Comparison of ENCODE assay signal across 32 cellular contexts in the genomic region with DNA sequence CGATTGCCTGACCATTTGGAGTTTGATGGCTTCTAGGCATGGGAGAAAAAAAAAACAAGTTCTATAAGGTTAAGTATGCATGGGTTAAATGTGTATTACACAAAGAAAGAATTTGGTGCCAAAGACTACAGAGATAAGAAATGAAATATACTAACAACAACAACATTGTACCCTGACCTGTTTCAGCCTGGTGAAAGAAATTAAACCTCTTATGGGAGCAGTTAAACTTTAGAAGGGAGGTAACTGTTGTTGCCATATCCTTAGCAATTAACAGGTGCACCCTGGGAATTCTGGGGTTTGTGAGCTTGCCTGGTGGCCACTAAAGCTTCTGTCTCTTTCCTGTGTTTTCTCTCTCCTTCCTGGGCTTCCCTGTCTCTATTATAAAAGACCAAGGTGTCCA.
"Had no signal": no experiment of that assay in that cellular context is flagged by ENCODE, and none has a peak within 500 bp of the region (broad histone marks: within the 10 kb centered on the region; RNA-seq: fewer than 3 reads in every experiment).

No MANE protein-coding gene starts in this region.

- ATAC-seq: naive thymus-derived CD8-positive, alpha-beta T cell; natural killer cell treated with Interleukin-12 subunit alpha and Interleukin-12 subunit beta and Interleukin-15 and Interleukin-18, amount 100 ng/mL, for 72 hours; psoas muscle; right cardiac atrium; right lobe of liver; stimulated activated memory B cell treated with anti-CD40 and anti-IgM and Interleukin-4, amounts not matched to agents 10 μg/mL and 1 μg/mL and 100 μg/mL, for 72 hours; stimulated activated naive CD8-positive, alpha-beta T cell treated with anti-CD3 and anti-CD28 coated beads, Interleukin-15, amount 100 ng/mL, for 72 hours; stimulated activated naive CD8-positive, alpha-beta T cell treated with anti-CD3 and anti-CD28 coated beads, Interleukin-15, Interleukin-2, amounts not matched to agents 100 U/mL and 50 U/mL, for 24 hours; upper lobe of right lung had no signal

- H3K79me2 ChIP-seq: parathyroid adenoma had no signal

- H3K4me3 Mint-ChIP-seq: naive thymus-derived CD8-positive, alpha-beta T cell; natural killer cell treated with Interleukin-12 subunit alpha and Interleukin-12 subunit beta and Interleukin-15 and Interleukin-18, amount 100 ng/mL, for 72 hours; nephron progenitor cell; neural crest cell; stimulated activated memory B cell treated with anti-CD40 and anti-IgM and Interleukin-4, amounts not matched to agents 10 μg/mL and 1 μg/mL and 100 μg/mL, for 72 hours; stimulated activated naive CD8-positive, alpha-beta T cell treated with anti-CD3 and anti-CD28 coated beads, Interleukin-15, amount 100 ng/mL, for 72 hours; type B pancreatic cell had no signal

- H3K4me1 ChIP-seq: parathyroid adenoma, psoas muscle, right lobe of liver, testis had no signal

- H3K4me1 Mint-ChIP-seq: nephron progenitor cell, neural crest cell had no signal

- H3K9me3 Mint-ChIP-seq: naive thymus-derived CD8-positive, alpha-beta T cell; natural killer cell treated with Interleukin-12 subunit alpha and Interleukin-12 subunit beta and Interleukin-15 and Interleukin-18, amount 100 ng/mL, for 72 hours; nephron progenitor cell; stimulated activated memory B cell treated with anti-CD40 and anti-IgM and Interleukin-4, amounts not matched to agents 10 μg/mL and 1 μg/mL and 100 μg/mL, for 72 hours; stimulated activated naive CD8-positive, alpha-beta T cell treated with anti-CD3 and anti-CD28 coated beads, Interleukin-15, amount 100 ng/mL, for 72 hours; type B pancreatic cell had no signal

- H3K36me3 Mint-ChIP-seq: naive thymus-derived CD8-positive, alpha-beta T cell; natural killer cell treated with Interleukin-12 subunit alpha and Interleukin-12 subunit beta and Interleukin-15 and Interleukin-18, amount 100 ng/mL, for 72 hours; type B pancreatic cell had no signal

- H3K4me3 ChIP-seq: ovary, psoas muscle, right lobe of liver, sigmoid colon, smooth muscle cell, spleen, suprapubic skin, testis, tibial artery, transverse colon, upper lobe of right lung, uterus had no signal

- H3K27me3 Mint-ChIP-seq: naive thymus-derived CD8-positive, alpha-beta T cell; natural killer cell treated with Interleukin-12 subunit alpha and Interleukin-12 subunit beta and Interleukin-15 and Interleukin-18, amount 100 ng/mL, for 72 hours; progenitor cell of endocrine pancreas; stimulated activated memory B cell treated with anti-CD40 and anti-IgM and Interleukin-4, amounts not matched to agents 10 μg/mL and 1 μg/mL and 100 μg/mL, for 72 hours; stimulated activated naive CD8-positive, alpha-beta T cell treated with anti-CD3 and anti-CD28 coated beads, Interleukin-15, amount 100 ng/mL, for 72 hours; type B pancreatic cell had no signal

- DNase-seq: naive thymus-derived CD8-positive, alpha-beta T cell; nephron progenitor cell; occipital lobe; ovary; posterior cingulate gyrus; psoas muscle; right cardiac atrium; right lobe of liver; sigmoid colon; spleen; stimulated activated CD4-positive, alpha-beta T cell treated with anti-CD3 and anti-CD28 coated beads, Interleukin-12 subunit alpha, Interleukin-12 subunit beta, amount 100 ng/mL, for 4 hours; stimulated activated CD4-positive, alpha-beta T cell treated with anti-CD3 and anti-CD28 coated beads, Interleukin-1b, Interleukin-23, amount 100 ng/mL, for 48 hours; stimulated activated CD4-positive, alpha-beta T cell treated with anti-CD3 and anti-CD28 coated beads, Interleukin-4, amount 100 ng/mL, for 1 hour; stimulated activated CD4-positive, alpha-beta T cell treated with anti-CD3 and anti-CD28 coated beads, Interleukin-4, amount 100 ng/mL, for 4 hours; stimulated activated CD8-positive, alpha-beta memory T cell treated with anti-CD3 and anti-CD28 coated beads, Interleukin-4, amount 100 ng/mL, for 48 hours; stimulated activated naive CD4-positive, alpha-beta T cell; stimulated activated naive CD8-positive, alpha-beta T cell treated with anti-CD3 and anti-CD28 coated beads, Interleukin-15, amount 100 ng/mL, for 72 hours; stimulated activated naive CD8-positive, alpha-beta T cell treated with anti-CD3 and anti-CD28 coated beads, Interleukin-15, Interleukin-2, amounts not matched to agents 100 U/mL and 50 U/mL, for 24 hours; substantia nigra; testis; tibial artery; transverse colon; upper lobe of right lung; uterus had no signal

- H3K9me3 ChIP-seq: ovary, psoas muscle, right lobe of liver, sigmoid colon, suprapubic skin, testis, tibial artery, transverse colon, upper lobe of right lung, uterus had no signal

- H3K36me3 ChIP-seq: ovary, right lobe of liver, sigmoid colon, spleen, suprapubic skin, tibial artery, transverse colon, upper lobe of right lung, uterus had no signal

- H3K27me3 ChIP-seq: ovary, right lobe of liver, sigmoid colon, spleen, suprapubic skin, testis, tibial artery, transverse colon, upper lobe of right lung, uterus had no signal

- H3K4me2 ChIP-seq: smooth muscle cell had no signal

- H3K27ac Mint-ChIP-seq: natural killer cell treated with Interleukin-12 subunit alpha and Interleukin-12 subunit beta and Interleukin-15 and Interleukin-18, amount 100 ng/mL, for 72 hours; nephron progenitor cell; progenitor cell of endocrine pancreas; stimulated activated memory B cell treated with anti-CD40 and anti-IgM and Interleukin-4, amounts not matched to agents 10 μg/mL and 1 μg/mL and 100 μg/mL, for 72 hours; stimulated activated naive CD8-positive, alpha-beta T cell treated with anti-CD3 and anti-CD28 coated beads, Interleukin-15, amount 100 ng/mL, for 72 hours; type B pancreatic cell had no signal

- H3K9ac ChIP-seq: parathyroid adenoma had no signal

- H3K27ac ChIP-seq: ovary, parathyroid adenoma, psoas muscle, right lobe of liver, sigmoid colon, spleen, suprapubic skin, testis, tibial artery, upper lobe of right lung, uterus had no signal

- H2AFZ ChIP-seq: parathyroid adenoma had no signal
